Comparison of ENCODE assay signal across 13 cellular contexts in the genomic region with DNA sequence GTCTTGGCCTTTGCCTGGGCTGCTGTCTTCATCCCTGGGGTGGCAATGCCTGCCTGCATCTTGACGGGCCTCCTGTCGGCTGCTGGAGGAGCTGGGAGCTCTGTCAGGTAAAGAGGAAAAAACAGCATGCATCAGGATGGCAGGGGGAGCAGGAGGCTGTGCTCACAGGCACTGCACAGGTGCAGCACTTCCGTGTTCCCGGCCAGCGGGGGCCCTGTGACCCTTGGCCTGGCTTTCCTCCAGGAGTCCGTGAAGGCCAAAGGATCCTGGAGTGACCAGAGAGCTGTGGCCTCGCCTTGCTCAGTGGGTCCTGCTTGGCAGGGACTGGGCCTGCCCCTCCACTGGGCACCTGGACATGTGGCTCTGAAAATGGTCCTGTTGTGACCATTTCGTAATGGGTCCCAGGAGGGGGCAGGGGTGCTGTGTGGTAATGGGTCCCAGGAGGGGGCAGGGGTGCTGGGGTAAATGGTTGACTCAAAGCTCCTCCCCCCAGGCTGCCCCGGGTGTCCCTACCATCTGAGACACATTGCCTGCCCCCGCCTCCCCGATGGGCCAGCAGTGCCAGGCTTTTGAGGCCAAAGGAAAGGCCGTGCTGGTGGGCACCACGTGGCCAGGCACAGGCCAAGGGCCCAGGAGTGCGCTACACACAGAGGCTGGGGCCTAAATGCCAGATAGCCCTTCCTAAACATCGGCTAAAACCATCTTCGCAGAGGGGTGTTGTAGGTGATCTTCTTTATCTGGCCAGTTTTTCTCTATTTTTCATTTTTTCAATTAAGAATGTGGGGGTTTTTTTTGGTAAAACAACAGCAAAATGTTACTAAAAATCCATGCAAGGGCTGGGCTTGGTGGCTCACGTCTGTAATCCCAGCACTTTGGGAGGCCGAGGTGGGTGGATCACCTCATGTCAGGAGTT. TPM values are rescaled to one million over a fixed set of nuclear protein-coding genes. Genes with fewer than 3 reads are reported as not detected.
DNase-seq lines count a peak whose midpoint lies in the region; ATAC-seq and TF ChIP-seq lines count a peak whose summit lies in the region.
"Had no signal": no experiment of that assay in that cellular context is flagged by ENCODE, and none has a peak within 500 bp of the region (broad histone marks: within the 10 kb centered on the region; RNA-seq: fewer than 3 reads in every experiment).

No MANE protein-coding gene starts in this region.

- no peak for TF ChIP-seq POLR2A in adrenal gland (IDR thresholded peaks at IDR 0.05)

- POLR2A ChIA-PET in naive thymus-derived CD4-positive, alpha-beta T cell (lab: Charles Lee) = interaction anchor here (0.7 to 1.3 kb wide), 2 partner anchors 22 to 25 kb away, joined by 3 read pairs; no protein-coding TSS in a partner anchor

- H3K4me1 Mint-ChIP-seq in naive thymus-derived CD4-positive, alpha-beta T cell = peaks cover 15 to 33% (median 23%) of the 10 kb centered on the region in 7 donors

- H3K4me1 ChIP-seq in adrenal gland (replicated peaks in 1 of 2) = peaks cover 24 to 56% of the 10 kb centered on the region in 2 donors
- peaks cover 16 to 23% of the 10 kb centered on the region in 2 donors for H3K4me1 ChIP-seq in naive thymus-derived CD4-positive, alpha-beta T cell (ENCODE audit: control insufficient read depth in 2 of 2, insufficient read depth in 2 of 2, low read length in 2 of 2)
- no peaks in the 10 kb centered on the region for H3K4me1 ChIP-seq in urinary bladder (ENCODE audit: insufficient read depth)

- peak overlapping the region in 2 of 5 donors; percentile 47 to 52 for H3K27ac ChIP-seq in adrenal gland
- H3K27ac ChIP-seq in naive thymus-derived CD4-positive, alpha-beta T cell (ENCODE audit: low read depth, low read length) = no peak overlapping the region
- peak overlapping the region; percentile 4 for H3K27ac ChIP-seq in urinary bladder (ENCODE audit: low read depth)
- H3K27ac ChIP-seq: colonic mucosa had no signal

- WGBS in adrenal gland, 4 donors = 61 to 73% (median 64%) methylated on average over 12 to 18 of the region's 18 CpGs
- 71% methylated on average over 18 of the region's 18 CpGs for WGBS in urinary bladder

- H3K4me3 Mint-ChIP-seq in naive thymus-derived CD4-positive, alpha-beta T cell = peak overlapping the region in 1 of 10 donors; percentile 41

- ATAC-seq in Right ventricle myocardium superior (ENCODE audit: poor library complexity) = no peak
- no peak for ATAC-seq in Right ventricle myocardium inferior
- ATAC-seq in naive thymus-derived CD4-positive, alpha-beta T cell = no peak
- no peak for ATAC-seq in HG03469 (IDR thresholded peaks at IDR 0.05; ENCODE audit: unreplicated experiment)

- intact Hi-C loops in Right ventricle myocardium superior (cut with DNase I) (no loop called here), Right ventricle myocardium inferior (cut with DNase I) (no loop called here), adrenal gland (cut with DNase I) (no loop called here)
- intact Hi-C loops in naive thymus-derived CD4-positive, alpha-beta T cell (cut with micrococcal nuclease) = no loop called here

- no peaks in the 10 kb centered on the region for H3K36me3 Mint-ChIP-seq in naive thymus-derived CD4-positive, alpha-beta T cell

- DNase-seq in Right ventricle myocardium superior (peak; percentile 47), Right ventricle myocardium inferior (ENCODE audit: missing footprints) (no peak), adrenal gland (peak in 4 of 7 donors; percentile 27 to 43 (median 36)), LoVo (ENCODE audit: low spot score) (no peak), ureter (ENCODE audit: low spot score) (no peak)
- DNase-seq in naive thymus-derived CD4-positive, alpha-beta T cell = peak in 1 of 9 donors; percentile 8
- DNase-seq: activated effector memory CD4-positive, alpha-beta T cell treated with Interleukin-2 at 50 U/mL for 16 hours; AML-193; colonic mucosa; NCI-H82; stimulated activated CD4-positive, alpha-beta T cell treated with anti-CD3 and anti-CD28 coated beads, Interleukin-2, amount 100 ng/mL, for 48 hours had no signal

- no peaks in the 10 kb centered on the region for H3K9me3 Mint-ChIP-seq in naive thymus-derived CD4-positive, alpha-beta T cell

- H3K27ac Mint-ChIP-seq in naive thymus-derived CD4-positive, alpha-beta T cell = peak overlapping the region in 7 of 9 donors; percentile 8 to 83 (median 62)

- CTCF ChIA-PET in naive thymus-derived CD4-positive, alpha-beta T cell (lab: Charles Lee) = interaction anchor here (0.6 kb wide), 1 partner anchor 31 kb away, joined by 3 read pairs; no protein-coding TSS in a partner anchor

- TF ChIP-seq CTCF in adrenal gland (IDR thresholded peaks at IDR 0.05) = no peak

- no peaks in the 10 kb centered on the region for H3K9me3 ChIP-seq in adrenal gland (replicated peaks in 1 of 3)
- no peaks in the 10 kb centered on the region for H3K9me3 ChIP-seq in naive thymus-derived CD4-positive, alpha-beta T cell (ENCODE audit: control insufficient read depth in 2 of 3, low read length in 3 of 3)
- H3K9me3 ChIP-seq: colonic mucosa had no signal

- H3K36me3 ChIP-seq in adrenal gland (replicated peaks in 1 of 2) (no peaks in the 10 kb centered on the region), urinary bladder (ENCODE audit: insufficient read depth) (no peaks in the 10 kb centered on the region)
- H3K36me3 ChIP-seq in naive thymus-derived CD4-positive, alpha-beta T cell (ENCODE audit: control insufficient read depth in 2 of 3, insufficient read depth in 3 of 3, low read length in 3 of 3) = no peaks in the 10 kb centered on the region
- H3K36me3 ChIP-seq: colonic mucosa had no signal

- no peaks in the 10 kb centered on the region for H3K27me3 ChIP-seq in adrenal gland
- no peaks in the 10 kb centered on the region for H3K27me3 ChIP-seq in naive thymus-derived CD4-positive, alpha-beta T cell (ENCODE audit: control insufficient read depth in 2 of 2, insufficient read depth in 2 of 2, low read length in 2 of 2)
- H3K27me3 ChIP-seq: colonic mucosa had no signal

- no peaks in the 10 kb centered on the region for H3K27me3 Mint-ChIP-seq in naive thymus-derived CD4-positive, alpha-beta T cell

- no peak overlapping the region for H3K4me3 ChIP-seq in adrenal gland
- H3K4me3 ChIP-seq in naive thymus-derived CD4-positive, alpha-beta T cell (ENCODE audit: low read length) = no peak overlapping the region
- no peak overlapping the region for H3K4me3 ChIP-seq in urinary bladder (ENCODE audit: low read depth, low read length)
- H3K4me3 ChIP-seq: colonic mucosa had no signal

RNA-seq across cellular contexts. Expression of gene FASN, which starts 4.0 kb away (rescaled TPM):
- total RNA-seq in Right ventricle myocardium superior (23.0 TPM), Right ventricle myocardium inferior (46.6 TPM), adrenal gland (100 to 1,000 TPM in 3 of 8 donors, 10 to 100 TPM in 5; 64.0 to 276 (median 85.6) TPM), urinary bladder (24.1 TPM), ureter (165 TPM)
- polyA plus RNA-seq in adrenal gland (100 to 1,000 TPM in 1 of 3 donors, 10 to 100 TPM in 2; 18.9 to 273 (median 59.0) TPM), urinary bladder (116 TPM)
- total RNA-seq in naive thymus-derived CD4-positive, alpha-beta T cell = 100 to 1,000 TPM in 2 of 5 experiments, 10 to 100 TPM in 3; 24.3 to 168 (median 59.0) TPM
- polyA plus RNA-seq in naive thymus-derived CD4-positive, alpha-beta T cell = 1 to 10 TPM in 1 of 2 donors, under 1 TPM in 1; 0.96 to 1.5 TPM

RNA-seq across cellular contexts. Expression of gene DUS1L, which starts 36.4 kb away (rescaled TPM):
- total RNA-seq in Right ventricle myocardium superior = 57.9 TPM
- 59.3 TPM for total RNA-seq in Right ventricle myocardium inferior
- total RNA-seq in adrenal gland = 100 to 1,000 TPM in 1 of 8 donors, 10 to 100 TPM in 7; 62.0 to 109 (median 75.7) TPM
- 100 to 1,000 TPM in 2 of 3 donors, 10 to 100 TPM in 1; 38.5 to 397 (median 291) TPM for polyA plus RNA-seq in adrenal gland
- 100 to 1,000 TPM; 127 to 157 (median 147) TPM for total RNA-seq in naive thymus-derived CD4-positive, alpha-beta T cell
- 100 to 1,000 TPM in 1 of 2 donors, 10 to 100 TPM in 1; 52.9 to 110 TPM for polyA plus RNA-seq in naive thymus-derived CD4-positive, alpha-beta T cell
- total RNA-seq in urinary bladder = 24.5 TPM
- 67.5 TPM for polyA plus RNA-seq in urinary bladder
- total RNA-seq in ureter = 158 TPM

RNA-seq across cellular contexts. Expression of gene GPS1, which starts 50.3 kb away (rescaled TPM):
- total RNA-seq in Right ventricle myocardium superior (86.5 TPM), Right ventricle myocardium inferior (80.9 TPM), adrenal gland (100 to 1,000 TPM in 6 of 8 donors, 10 to 100 TPM in 2; 77.4 to 130 (median 110) TPM), urinary bladder (37.3 TPM), ureter (91.2 TPM)
- polyA plus RNA-seq in adrenal gland (100 to 1,000 TPM in 2 of 3 donors, 10 to 100 TPM in 1; 37.4 to 305 (median 246) TPM), urinary bladder (95.4 TPM)
- total RNA-seq in naive thymus-derived CD4-positive, alpha-beta T cell = 10 to 100 TPM; 68.3 to 88.1 (median 71.7) TPM
- polyA plus RNA-seq in naive thymus-derived CD4-positive, alpha-beta T cell = 100 to 1,000 TPM; 105 to 124 TPM

RNA-seq across cellular contexts. Expression of gene RFNG, which starts 50.4 kb away (rescaled TPM):
- total RNA-seq in Right ventricle myocardium superior (20.5 TPM), Right ventricle myocardium inferior (19.3 TPM), adrenal gland (10 to 100 TPM; 26.8 to 69.5 (median 47.4) TPM), urinary bladder (16.5 TPM), ureter (30.0 TPM)
- polyA plus RNA-seq in adrenal gland (10 to 100 TPM; 21.2 to 78.0 (median 74.0) TPM), urinary bladder (47.0 TPM)
- total RNA-seq in naive thymus-derived CD4-positive, alpha-beta T cell = 10 to 100 TPM; 25.0 to 45.5 (median 31.5) TPM
- 1 to 10 TPM; 4.2 to 6.7 TPM for polyA plus RNA-seq in naive thymus-derived CD4-positive, alpha-beta T cell

Comparison
In these comparisons a context has a peak if more than half of its experiments do, and no peak if none do; other contexts are left out.
1. DNase-seq: peak in Right ventricle myocardium superior (single experiment) and adrenal gland (4 of 7); none in Right ventricle myocardium inferior (single experiment), LoVo (single experiment) and ureter (single experiment).